Comparison of ENCODE assay signal across 6 cellular contexts in genomic region chr12:8636007-8636346, GRCh38. TPM values are rescaled to one million over a fixed set of nuclear protein-coding genes. Genes with fewer than 3 reads are reported as not detected.
"Had no signal": no experiment of that assay in that cellular context is flagged by ENCODE, and none has a peak within 500 bp of the region (broad histone marks: within the 10 kb centered on the region; RNA-seq: fewer than 3 reads in every experiment).

No MANE protein-coding gene starts in this region.

RNA-seq across cellular contexts. Expression of gene AICDA, which starts 23.3 kb away (rescaled TPM):
- total RNA-seq: activated CD4-positive, alpha-beta T cell treated with anti-CD3 and anti-CD28 coated beads, Interleukin-2, amount 10 ng/mL, durations not matched to agents 24 days and 14 days; activated CD8-positive, alpha-beta memory T cell treated with anti-CD3 and anti-CD28 coated beads, Interleukin-2, amount 10 ng/mL, durations not matched to agents 7 days and 5 days; activated T-helper 1 cell treated with anti-CD3 and anti-CD28 coated beads, Interleukin-12 subunit alpha, Interleukin-12 subunit beta, Interleukin-2, Interleukin-4 antibody, amounts not matched to agents 30 ng/mL and 10 ng/mL and 1 ng/mL, durations not matched to agents 14 hours and 24 hours and 36 hours; Right ventricle myocardium superior; SJSA1 had no signal

RNA-seq across cellular contexts. Expression of gene MFAP5, which starts 26.6 kb away (rescaled TPM):
- total RNA-seq: activated CD4-positive, alpha-beta T cell treated with anti-CD3 and anti-CD28 coated beads, Interleukin-2, amount 10 ng/mL, durations not matched to agents 24 days and 14 days; activated CD8-positive, alpha-beta memory T cell treated with anti-CD3 and anti-CD28 coated beads, Interleukin-2, amount 10 ng/mL, durations not matched to agents 7 days and 5 days; activated T-helper 1 cell treated with anti-CD3 and anti-CD28 coated beads, Interleukin-12 subunit alpha, Interleukin-12 subunit beta, Interleukin-2, Interleukin-4 antibody, amounts not matched to agents 30 ng/mL and 10 ng/mL and 1 ng/mL, durations not matched to agents 14 hours and 24 hours and 36 hours; T-helper 1 cell treated with Interleukin-12 subunit alpha and Interleukin-12 subunit beta and Interleukin-4 antibody, amounts not matched to agents 30 ng/mL and 1 ng/mL, for 36 hours had no signal
